ENCODE assay signal across 8 cellular contexts in the genomic region with DNA sequence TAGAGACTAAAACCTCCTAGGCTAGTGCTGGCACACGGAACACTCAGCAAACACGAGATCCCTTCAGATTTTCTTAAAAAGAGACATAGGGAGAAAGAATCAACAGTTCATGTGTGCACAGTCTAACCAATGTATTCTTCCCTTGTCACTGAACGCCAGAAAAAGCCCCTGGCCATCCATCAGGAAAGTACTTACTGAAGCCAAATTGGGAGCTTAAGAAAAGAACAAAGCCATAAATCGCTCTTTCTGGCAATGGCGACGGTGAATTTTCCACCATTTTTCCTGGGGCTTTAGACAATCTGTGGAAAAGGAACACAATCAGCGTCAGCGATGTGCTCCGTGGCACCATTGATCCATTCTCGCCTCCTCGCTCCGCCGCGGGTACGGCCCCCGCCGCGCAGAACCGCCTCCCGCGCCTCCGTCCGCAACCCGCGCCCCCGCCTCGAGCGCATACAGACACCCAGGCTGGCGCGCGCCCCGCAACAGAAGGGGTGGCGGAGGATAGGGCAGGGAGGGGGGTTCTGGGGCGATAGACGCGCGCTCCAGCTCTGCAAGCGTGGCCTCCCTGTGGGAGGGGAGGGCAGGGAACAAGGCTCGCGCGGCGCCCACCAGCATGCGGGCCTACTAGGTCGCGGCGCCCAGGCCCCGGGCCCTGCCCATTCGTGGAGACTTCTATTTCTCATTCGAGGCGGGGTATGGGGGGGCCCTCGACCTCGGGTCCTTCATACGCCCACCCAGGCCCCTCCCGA. TPM values are rescaled to one million over a fixed set of nuclear protein-coding genes. Genes with fewer than 3 reads are reported as not detected.
DNase-seq lines count a peak whose midpoint lies in the region; ATAC-seq and TF ChIP-seq lines count a peak whose summit lies in the region.

No MANE protein-coding gene starts in this region.

- peak; percentile 37 for ATAC-seq in HG02571 (IDR thresholded peaks at IDR 0.05; ENCODE audit: unreplicated experiment)
- peak; percentile 77 for ATAC-seq in left lung

- no peaks in the 10 kb centered on the region for H3K9me3 ChIP-seq in left lung

- H3K27ac Mint-ChIP-seq in dendritic cell treated with granulocyte-macrophage colony-stimulating factor and Interleukin-4, amounts not matched to agents 40 ng/mL and 50 ng/mL, for 4 days, result peak overlapping the region; percentile 92

- H3K4me1 Mint-ChIP-seq in dendritic cell treated with granulocyte-macrophage colony-stimulating factor and Interleukin-4, amounts not matched to agents 40 ng/mL and 50 ng/mL, for 4 days (ENCODE audit: low read depth), result peaks cover 42% of the 10 kb centered on the region

- H3K36me3 Mint-ChIP-seq in dendritic cell treated with granulocyte-macrophage colony-stimulating factor and Interleukin-4, amounts not matched to agents 40 ng/mL and 50 ng/mL, for 4 days (ENCODE audit: low read depth), result peaks cover 26% of the 10 kb centered on the region

- peak overlapping the region; percentile 65 to 83 for H3K4me3 ChIP-seq in left lung

- intact Hi-C loops in dendritic cell treated with granulocyte-macrophage colony-stimulating factor and Interleukin-4, amounts not matched to agents 40 ng/mL and 50 ng/mL, for 4 days (cut with micrococcal nuclease), result loop anchor here (5.0 to 10.0 kb wide), 4 partner anchors 80 to 918 kb away; partner anchors contain the start of genes DOP1B and DYRK1A
- intact Hi-C loops in left lung (cut with DNase I), result no loop called here

- H3K27ac ChIP-seq in left lung, result peak overlapping the region; percentile 99 to 100

- TF ChIP-seq CTCF in left lung (IDR thresholded peaks at IDR 0.05), result no peak

- H3K27me3 ChIP-seq in left lung, result no peaks in the 10 kb centered on the region

- peak; percentile 83 for DNase-seq in NCI-H2171 (lab: John Stamatoyannopoulos, UW)
- DNase-seq in NCI-H2171 treated with DMSO at 0.1 percent for 48 hours (lab: John Stamatoyannopoulos, UW), result no peak
- peak; percentile 76 for DNase-seq in NCI-H1092 (lab: John Stamatoyannopoulos, UW)
- peak; percentile 60 for DNase-seq in T-helper 9 cell
- peak; percentile 80 to 95 for DNase-seq in left lung
- DNase-seq in stimulated activated CD4-positive, alpha-beta T cell treated with anti-CD3 and anti-CD28 coated beads, Interleukin-2, amount 100 ng/mL, for 4 hours (ENCODE audit: low read depth), result peak; percentile 61

- H3K9me3 Mint-ChIP-seq in dendritic cell treated with granulocyte-macrophage colony-stimulating factor and Interleukin-4, amounts not matched to agents 40 ng/mL and 50 ng/mL, for 4 days, result no peaks in the 10 kb centered on the region

- H3K4me1 ChIP-seq in left lung, result peaks cover 0 to 31% of the 10 kb centered on the region in 2 donors

- peak overlapping the region; percentile 79 for H3K4me3 Mint-ChIP-seq in dendritic cell treated with granulocyte-macrophage colony-stimulating factor and Interleukin-4, amounts not matched to agents 40 ng/mL and 50 ng/mL, for 4 days

- H3K36me3 ChIP-seq in left lung, result no peaks in the 10 kb centered on the region

- H3K27me3 Mint-ChIP-seq in dendritic cell treated with granulocyte-macrophage colony-stimulating factor and Interleukin-4, amounts not matched to agents 40 ng/mL and 50 ng/mL, for 4 days, result no peaks in the 10 kb centered on the region

RNA-seq across cellular contexts. Expression of gene PIGP, which starts 0.5 kb away (rescaled TPM):
- total RNA-seq in left lung, result 10 to 100 TPM; 21.2 to 24.7 TPM

RNA-seq across cellular contexts. Expression of gene TTC3, which starts 0.6 kb away (rescaled TPM):
- total RNA-seq in left lung, result 100 to 1,000 TPM; 103 to 128 TPM
